Comparison of ENCODE assay signal across 1 cellular context in genomic region chr17:64190468-64190867, GRCh38.
TF ChIP-seq lines count a peak whose summit lies in the region.

No MANE protein-coding gene starts in this region.

TF ChIP-seq in K562, 482 proteins besides CTCF, POLR2A, EP300 and RAD21 (continued from another document):
- no peak for TF ChIP-seq UBTF (IDR thresholded peaks at IDR 0.05; ENCODE audit: borderline replicate concordance in 1 of 2, low read depth in 2 of 2, low read length in 2 of 2)
- TF ChIP-seq NFIC (IDR thresholded peaks at IDR 0.05): peak; percentile 54
